Comparison of ENCODE assay signal across 17 cellular contexts in genomic region chr16:77183137-77183536, GRCh38.
"Had no signal": no experiment of that assay in that cellular context is flagged by ENCODE, and none has a peak within 500 bp of the region (broad histone marks: within the 10 kb centered on the region; RNA-seq: fewer than 3 reads in every experiment).

No MANE protein-coding gene starts in this region.

- ATAC-seq: activated CD4-positive, CD25-positive, alpha-beta regulatory T cell treated with anti-CD3 and anti-CD28 coated beads, Interleukin-2, amount 50 U/mL, for 24 hours; activated T-cell treated with anti-CD3 and anti-CD28 coated beads, Interleukin-2, amount 50 U/mL, for 72 hours; gastroesophageal sphincter; heart left ventricle; left ventricle myocardium superior; mucosa of descending colon; T-cell had no signal

- H3K9me3 ChIP-seq: adrenal gland, gastroesophageal sphincter, heart left ventricle, mucosa of descending colon, thyroid gland, vagina had no signal

- H3K27ac ChIP-seq: adrenal gland, dorsolateral prefrontal cortex, gastroesophageal sphincter, heart left ventricle, thyroid gland, vagina had no signal

- H3K4me1 ChIP-seq: adrenal gland, gastroesophageal sphincter, heart left ventricle, thyroid gland, vagina had no signal

- H3K4me3 ChIP-seq: adrenal gland, dorsolateral prefrontal cortex, gastroesophageal sphincter, heart left ventricle, mucosa of descending colon, thyroid gland, vagina had no signal

- FAIRE-seq: colon had no signal

- DNase-seq: activated gamma-delta T cell; activated T-cell treated with anti-CD3 and anti-CD28 coated beads, Interleukin-2, amount 50 U/mL, for 72 hours; adrenal gland; dorsolateral prefrontal cortex; heart left ventricle; kidney glomerular epithelial cell; left ventricle myocardium superior; mucosa of descending colon; naive B cell; retina; stimulated activated naive CD4-positive, alpha-beta T cell treated with Interleukin-2 at 50 U/mL for 16 hours; T-cell; thyroid gland had no signal
